Comparison of ENCODE assay signal across 20 cellular contexts in the genomic region with DNA sequence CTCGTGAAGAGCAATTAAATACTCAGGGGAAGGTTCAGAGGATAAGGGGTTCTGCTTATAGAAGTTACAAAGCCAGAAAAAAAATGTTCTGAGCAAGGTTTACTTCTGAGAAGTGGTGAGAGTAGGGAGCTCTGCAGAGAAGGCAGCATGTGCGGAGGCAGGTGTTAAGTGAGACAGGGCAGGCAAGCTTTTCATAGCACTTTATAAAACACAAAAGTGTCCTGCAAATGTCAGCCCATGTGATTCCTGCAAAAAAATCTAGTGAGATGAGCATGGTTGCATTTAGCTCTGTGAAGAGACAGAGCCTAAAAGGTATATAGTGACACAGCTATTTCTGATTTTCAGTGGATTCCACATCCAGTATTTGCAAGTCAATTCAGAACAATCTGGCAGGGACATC.
DNase-seq lines count a peak whose midpoint lies in the region; ATAC-seq and TF ChIP-seq lines count a peak whose summit lies in the region.
"Had no signal": no experiment of that assay in that cellular context is flagged by ENCODE, and none has a peak within 500 bp of the region (broad histone marks: within the 10 kb centered on the region; RNA-seq: fewer than 3 reads in every experiment).

No MANE protein-coding gene starts in this region.

- no peak for ATAC-seq in HG02970 (IDR thresholded peaks at IDR 0.05; ENCODE audit: low FRiP score, unreplicated experiment)
- ATAC-seq: A549 had no signal

- no peaks in the 10 kb centered on the region for H3K27me3 ChIP-seq in dorsolateral prefrontal cortex

- intact Hi-C loops in dorsolateral prefrontal cortex (cut with DNase I) = no loop called here

- DNase-seq in Ammon's horn (ENCODE audit: low spot score) (peak; percentile 63), dorsolateral prefrontal cortex (peak in 7 of 10 donors; percentile 27 to 81 (median 51)), occipital lobe (lab: John Stamatoyannopoulos, UW) (peak; percentile 52), superior temporal gyrus (ENCODE audit: extremely low spot score) (peak; percentile 78), activated gamma-delta T cell (lab: John Stamatoyannopoulos, UW) (no peak), nucleus accumbens (lab: John Stamatoyannopoulos, UW) (no peak)
- DNase-seq: 8988T; ACHN; AML-193; C1 segment of cervical spinal cord; Calu3; CD4-positive, alpha-beta memory T cell; COR-L47; DMS153; DND-41; GOT3; HFFc6 had no signal

- TF ChIP-seq CTCF in dorsolateral prefrontal cortex (IDR thresholded peaks at IDR 0.05 in 54 of 56, conservative IDR thresholded peaks at IDR 0.05 in 2 of 56; ENCODE audit: low read depth in 1 of 56, partially characterized antibody in 56 of 56) = no peak

- no peak overlapping the region for H3K4me3 ChIP-seq in dorsolateral prefrontal cortex
- H3K4me3 ChIP-seq: A549, HAP-1 had no signal

- H3K27ac ChIP-seq in dorsolateral prefrontal cortex = peak overlapping the region in 11 of 59 donors; percentile 19 to 72 (median 56)
- H3K27ac ChIP-seq: A549 had no signal

Comparison
In these comparisons a context has a peak if more than half of its experiments do, and no peak if none do; other contexts are left out.
1. DNase-seq: peak in Ammon's horn (single experiment), dorsolateral prefrontal cortex (7 of 10), occipital lobe (single experiment) and superior temporal gyrus (single experiment); none in activated gamma-delta T cell (single experiment) and nucleus accumbens (0 of 56).